ENCODE assay signal across 8 cellular contexts in genomic region chr19:54463531-54464043, GRCh38. TPM values are rescaled to one million over a fixed set of nuclear protein-coding genes. Genes with fewer than 3 reads are reported as not detected.
DNase-seq lines count a peak whose midpoint lies in the region; ATAC-seq and TF ChIP-seq lines count a peak whose summit lies in the region.

LENG9 (minus strand) TSS chr19:54463778; CDS start chr19:54463526, 252 bp downstream.

- H3K4me3 ChIP-seq in ascending aorta (peak within 1 kb of the TSS; percentile 71 to 79), right cardiac atrium (ENCODE audit: low read length) (peak within 1 kb of the TSS; percentile 46), uterus (peak within 1 kb of the TSS; percentile 37 to 58)

- TF ChIP-seq CTCF in ascending aorta (IDR thresholded peaks at IDR 0.05) (no peak), uterus (IDR thresholded peaks at IDR 0.05) (no peak)

- peak; percentile 77 for TF ChIP-seq POLR2A in GM15510 (IDR thresholded peaks at IDR 0.05; ENCODE audit: borderline replicate concordance, extremely low read depth, insufficient read length)
- TF ChIP-seq POLR2A in uterus (IDR thresholded peaks at IDR 0.05), result peak; percentile 76 to 81

- intact Hi-C loops in ascending aorta (cut with DNase I), result loop anchor here (1.0 to 10.0 kb wide), 9 partner anchors 14 to 1131 kb away; partner anchors contain the start of genes CNOT3, LENG8, MYADM and NDUFA3
- intact Hi-C loops in right cardiac atrium (cut with DNase I), result no loop called here
- intact Hi-C loops in uterus (cut with DNase I; ENCODE audit: low total_unique reads), result no loop called here

- H3K27me3 ChIP-seq in ascending aorta (no peaks in the 10 kb centered on the region), right cardiac atrium (ENCODE audit: control insufficient read depth, insufficient read depth) (no peaks in the 10 kb centered on the region), uterus (no peaks in the 10 kb centered on the region)

- peak; percentile 94 for DNase-seq in NCI-H1436 treated with DMSO at 0.1 percent for 48 hours (lab: John Stamatoyannopoulos, UW)
- DNase-seq in T-helper 22 cell (ENCODE audit: low read depth), result peak; percentile 95
- peak; percentile 97 to 100 for DNase-seq in ascending aorta (ENCODE audit: low spot score in 2 of 2)
- DNase-seq in right cardiac atrium, result peak; percentile 99 to 100 (median 100)
- DNase-seq in pulmonary artery endothelial cell (ENCODE audit: low read depth, low spot score), result peak; percentile 97
- peak; percentile 93 to 97 for DNase-seq in uterus

- ATAC-seq in HG02840 (IDR thresholded peaks at IDR 0.05; ENCODE audit: low FRiP score, unreplicated experiment) (peak; percentile 64), right cardiac atrium (peak; percentile 79)

- H3K36me3 ChIP-seq in ascending aorta (peaks cover 29 to 35% of the 10 kb centered on the region in 2 donors), uterus (no peaks in the 10 kb centered on the region)

- H3K27ac ChIP-seq in ascending aorta (peak within 1 kb of the TSS; percentile 97), right cardiac atrium (ENCODE audit: low read length) (peak within 1 kb of the TSS; percentile 95), uterus (peak within 1 kb of the TSS; percentile 85 to 86)

- H3K9me3 ChIP-seq in ascending aorta, result no peaks in the 10 kb centered on the region
- no peaks in the 10 kb centered on the region for H3K9me3 ChIP-seq in right cardiac atrium (ENCODE audit: control insufficient read depth, low read length)
- no peaks in the 10 kb centered on the region for H3K9me3 ChIP-seq in uterus

- under 1% methylated on average over 41 of the region's 41 CpGs for WGBS in right cardiac atrium

- H3K4me1 ChIP-seq in ascending aorta, result peaks cover 14 to 20% of the 10 kb centered on the region in 2 donors
- peaks cover 6% of the 10 kb centered on the region for H3K4me1 ChIP-seq in right cardiac atrium (ENCODE audit: control insufficient read depth, insufficient read depth, low read length)
- no peaks in the 10 kb centered on the region for H3K4me1 ChIP-seq in uterus

RNA-seq across cellular contexts. Expression of gene LENG9, which starts in this region (rescaled TPM):
- total RNA-seq in ascending aorta, result 10.1 TPM
- total RNA-seq in right cardiac atrium, result 1 to 10 TPM; 2.1 to 4.1 (median 2.7) TPM
- 2.3 TPM for polyA plus RNA-seq in right cardiac atrium
- total RNA-seq in pulmonary artery endothelial cell, result 6.8 and 7.9 TPM in 2 replicates
- total RNA-seq in uterus, result 1 to 10 TPM in 3 of 4 donors, not detected in 1; 3.7 to 7.1 (median 3.8) TPM

Comparison
In these comparisons a context has a peak if more than half of its experiments do, and no peak if none do; other contexts are left out.
1. Peak in every context shown above with its lines: DNase-seq, ATAC-seq, H3K4me3 ChIP-seq and H3K27ac ChIP-seq.